In the genomic region with DNA sequence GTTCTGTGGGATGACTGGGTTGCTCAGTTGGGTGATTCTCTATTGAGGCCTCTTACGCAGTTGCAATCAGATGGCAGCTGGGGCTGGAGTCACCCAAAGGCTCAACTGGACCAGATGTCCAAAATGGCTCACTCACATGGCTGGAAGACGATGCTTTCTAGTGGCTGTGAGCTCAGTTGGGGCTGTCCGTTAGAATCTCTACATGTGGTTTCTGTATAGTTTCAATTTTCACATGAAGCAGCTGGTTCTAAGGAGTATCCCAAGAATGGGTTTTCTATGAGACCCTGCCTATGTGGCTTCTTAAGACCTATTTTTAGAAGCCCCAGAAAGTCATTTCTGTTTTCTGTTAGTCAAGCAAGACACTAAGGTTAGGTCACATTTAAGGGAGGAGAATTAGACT, we compare ENCODE assay signal across 8 cellular contexts. TPM values are rescaled to one million over a fixed set of nuclear protein-coding genes. Genes with fewer than 3 reads are reported as not detected.
DNase-seq lines count a peak whose midpoint lies in the region; ATAC-seq and TF ChIP-seq lines count a peak whose summit lies in the region.

No MANE protein-coding gene starts in this region.

- no peak overlapping the region for H3K9ac ChIP-seq in SU-DHL-6 (ENCODE audit: low read length)

- no peaks in the 10 kb centered on the region for H3K9me3 Mint-ChIP-seq in activated naive CD4-positive, alpha-beta T cell treated with anti-CD3 and anti-CD28 coated beads for 36 hours
- peaks cover 0 to 2% of the 10 kb centered on the region in 2 donors for H3K9me3 Mint-ChIP-seq in stimulated activated naive B cell treated with anti-CD40 and anti-IgM and Interleukin-4, amounts not matched to agents 10 μg/mL and 1 μg/mL and 100 μg/mL, for 72 hours

- peaks cover 44% of the 10 kb centered on the region for H3F3A ChIP-seq in SU-DHL-6 (ENCODE audit: insufficient read depth)

- intact Hi-C loops in activated naive CD4-positive, alpha-beta T cell treated with anti-CD3 and anti-CD28 coated beads for 36 hours (cut with micrococcal nuclease) = no loop called here

- no peaks in the 10 kb centered on the region for H3K9me2 ChIP-seq in SU-DHL-6 (replicated peaks; ENCODE audit: insufficient read depth, low read length)

- H3K4me1 Mint-ChIP-seq in activated naive CD4-positive, alpha-beta T cell treated with anti-CD3 and anti-CD28 coated beads for 36 hours (ENCODE audit: low read depth) = peaks cover 78% of the 10 kb centered on the region
- H3K4me1 Mint-ChIP-seq in stimulated activated naive B cell treated with anti-CD40 and anti-IgM and Interleukin-4, amounts not matched to agents 10 μg/mL and 1 μg/mL and 100 μg/mL, for 72 hours = peaks cover 46 to 71% of the 10 kb centered on the region in 2 donors

- H3K27me3 ChIP-seq in SU-DHL-6 (ENCODE audit: low read length) = no peaks in the 10 kb centered on the region

- no peak overlapping the region for H2AFZ ChIP-seq in SU-DHL-6 (ENCODE audit: low read depth, low read length, severe bottlenecking)

- no peaks in the 10 kb centered on the region for H3K27me3 Mint-ChIP-seq in activated naive CD4-positive, alpha-beta T cell treated with anti-CD3 and anti-CD28 coated beads for 36 hours (ENCODE audit: low read depth)
- no peaks in the 10 kb centered on the region for H3K27me3 Mint-ChIP-seq in stimulated activated naive B cell treated with anti-CD40 and anti-IgM and Interleukin-4, amounts not matched to agents 10 μg/mL and 1 μg/mL and 100 μg/mL, for 72 hours

- CTCF ChIA-PET in activated naive CD4-positive, alpha-beta T cell treated with anti-CD3 and anti-CD28 coated beads for 36 hours (lab: Charles Lee) = interaction anchor here (1.2 to 2.9 kb wide), 10 partner anchors 9 to 292 kb away, joined by 3 to 18 read pairs (median 8); partner anchors contain the start of genes PECR and TMEM169

- no peak overlapping the region for H3K27ac ChIP-seq in SU-DHL-6 (ENCODE audit: low read depth, low read length)

- peak overlapping the region; percentile 38 for H3K4me2 ChIP-seq in SU-DHL-6 (ENCODE audit: low read depth, low read length, poor library complexity, severe bottlenecking)

- peak overlapping the region; percentile 99 for H3K27ac Mint-ChIP-seq in activated naive CD4-positive, alpha-beta T cell treated with anti-CD3 and anti-CD28 coated beads for 36 hours
- H3K27ac Mint-ChIP-seq in stimulated activated naive B cell treated with anti-CD40 and anti-IgM and Interleukin-4, amounts not matched to agents 10 μg/mL and 1 μg/mL and 100 μg/mL, for 72 hours = peak overlapping the region; percentile 92

- H3K4me3 Mint-ChIP-seq in activated naive CD4-positive, alpha-beta T cell treated with anti-CD3 and anti-CD28 coated beads for 36 hours = peak overlapping the region; percentile 7
- H3K4me3 Mint-ChIP-seq in stimulated activated naive B cell treated with anti-CD40 and anti-IgM and Interleukin-4, amounts not matched to agents 10 μg/mL and 1 μg/mL and 100 μg/mL, for 72 hours = peak overlapping the region; percentile 26 to 56

- no peak for TF ChIP-seq CTCF in SU-DHL-6 (IDR thresholded peaks at IDR 0.05; ENCODE audit: insufficient read depth, low read length, poor library complexity, severe bottlenecking)

- DNase-seq in activated naive CD4-positive, alpha-beta T cell treated with anti-CD3 and anti-CD28 coated beads for 36 hours = no peak
- no peak for DNase-seq in activated naive CD4-positive, alpha-beta T cell treated with Interleukin-2 at 50 U/mL for 16 hours
- DNase-seq in stimulated activated naive B cell treated with anti-CD40 and anti-IgM and Interleukin-4, amounts not matched to agents 10 μg/mL and 1 μg/mL and 100 μg/mL, for 72 hours = peak; percentile 23
- no peak for DNase-seq in SW 1271 (lab: John Stamatoyannopoulos, UW)
- no peak for DNase-seq in hepatic stellate cell (ENCODE audit: low spot score)
- DNase-seq in 8988T = no peak

- peaks cover 71% of the 10 kb centered on the region for H3K36me3 ChIP-seq in SU-DHL-6 (ENCODE audit: low read length)

- peaks cover 94% of the 10 kb centered on the region for H3K79me2 ChIP-seq in SU-DHL-6 (ENCODE audit: insufficient read depth, low read length)

- H3K36me3 Mint-ChIP-seq in activated naive CD4-positive, alpha-beta T cell treated with anti-CD3 and anti-CD28 coated beads for 36 hours (ENCODE audit: low read depth) = peaks cover 80% of the 10 kb centered on the region
- peaks cover 51 to 69% of the 10 kb centered on the region in 2 donors for H3K36me3 Mint-ChIP-seq in stimulated activated naive B cell treated with anti-CD40 and anti-IgM and Interleukin-4, amounts not matched to agents 10 μg/mL and 1 μg/mL and 100 μg/mL, for 72 hours

- peaks cover 54% of the 10 kb centered on the region for H4K20me1 ChIP-seq in SU-DHL-6 (ENCODE audit: low read depth, low read length)

- peak; percentile 56 for ATAC-seq in HG02840 (IDR thresholded peaks at IDR 0.05; ENCODE audit: low FRiP score, unreplicated experiment)
- ATAC-seq in stimulated activated naive B cell treated with anti-CD40 and anti-IgM and Interleukin-4, amounts not matched to agents 10 μg/mL and 1 μg/mL and 100 μg/mL, for 72 hours (replicated peaks) = peak; percentile 34 to 61

- H3K4me3 ChIP-seq in SU-DHL-6 (ENCODE audit: insufficient read depth, low read length, poor library complexity, severe bottlenecking) = no peak overlapping the region

- no peaks in the 10 kb centered on the region for H3K9me3 ChIP-seq in SU-DHL-6 (ENCODE audit: insufficient read depth, low read length)

RNA-seq across cellular contexts. Expression of gene XRCC5, which starts 4.4 kb away (rescaled TPM):
- total RNA-seq in activated naive CD4-positive, alpha-beta T cell treated with anti-CD3 and anti-CD28 coated beads for 36 hours = 100 to 1,000 TPM; 486 to 495 TPM

RNA-seq across cellular contexts. Expression of gene TMEM169, which starts 31.9 kb away (rescaled TPM):
- total RNA-seq in activated naive CD4-positive, alpha-beta T cell treated with anti-CD3 and anti-CD28 coated beads for 36 hours = under 1 TPM; 0.57 to 0.81 TPM

RNA-seq across cellular contexts. Expression of gene PECR, which starts 32.0 kb away (rescaled TPM):
- 10 to 100 TPM; 18.8 to 20.9 TPM for total RNA-seq in activated naive CD4-positive, alpha-beta T cell treated with anti-CD3 and anti-CD28 coated beads for 36 hours
